In genomic region chr2:129144082-129144791, GRCh38 we compare ENCODE assay signal across 2 cellular contexts.
TF ChIP-seq lines count a peak whose summit lies in the region.

No MANE protein-coding gene starts in this region.

TF ChIP-seq in GM23338, 12 proteins besides CTCF, POLR2A, EP300 and RAD21 (continued from another document):
- TF ChIP-seq ZNF114 (CRISPR knock-in tag; IDR thresholded peaks at IDR 0.05), result no peak

TF ChIP-seq in WTC11, 78 proteins besides CTCF, POLR2A, EP300 and RAD21:
- TF ChIP-seq AR (CRISPR knock-in tag; IDR thresholded peaks at IDR 0.05) (no peak), MXD4 (CRISPR knock-in tag; IDR thresholded peaks at IDR 0.05; ENCODE audit: borderline replicate concordance) (no peak), OVOL2 (CRISPR knock-in tag; IDR thresholded peaks at IDR 0.05; ENCODE audit: borderline replicate concordance) (no peak), PRDM15 (CRISPR knock-in tag; IDR thresholded peaks at IDR 0.05) (no peak), NFYB (CRISPR knock-in tag; conservative IDR thresholded peaks at IDR 0.05; ENCODE audit: low read depth) (0 out of 2 replicates have a peak, but pooled peaks have one; percentile 27)
TF ChIP-seq in WTC11: peak in this region for 1.
